In genomic region chr7:105840981-105841749, GRCh38 we compare ENCODE assay signal across 25 cellular contexts. TPM values are rescaled to one million over a fixed set of nuclear protein-coding genes. Genes with fewer than 3 reads are reported as not detected.
DNase-seq lines count a peak whose midpoint lies in the region; ATAC-seq and TF ChIP-seq lines count a peak whose summit lies in the region.
"Had no signal": no experiment of that assay in that cellular context is flagged by ENCODE, and none has a peak within 500 bp of the region (broad histone marks: within the 10 kb centered on the region; RNA-seq: fewer than 3 reads in every experiment).

No MANE protein-coding gene starts in this region.

- no peak overlapping the region for H2AK5ac ChIP-seq in mesenchymal stem cell (ENCODE audit: low read length, severe bottlenecking)

- peak overlapping the region in 2 of 10 donors; percentile 29 to 70 for H3K27ac Mint-ChIP-seq in naive thymus-derived CD8-positive, alpha-beta T cell
- H3K27ac Mint-ChIP-seq: CD8-positive, alpha-beta T cell had no signal

- H4K8ac ChIP-seq in mesenchymal stem cell (ENCODE audit: low read length): peak overlapping the region; percentile 5

- H3K4me3 ChIP-seq in RWPE2 (ENCODE audit: severe bottlenecking) (no peak overlapping the region), mesenchymal stem cell (ENCODE audit: insufficient read depth in 1 of 2, low read depth in 1 of 2, low read length in 2 of 2) (no peak overlapping the region)
- H3K4me3 ChIP-seq: PC-9, SK-N-MC had no signal

- no peak overlapping the region for H2BK120ac ChIP-seq in mesenchymal stem cell (ENCODE audit: low read depth, low read length)

- H2BK12ac ChIP-seq in mesenchymal stem cell (ENCODE audit: low read length in 2 of 2): peak overlapping the region in 1 of 2 experiments; percentile 64

- H3K4me1 Mint-ChIP-seq in naive thymus-derived CD8-positive, alpha-beta T cell: peaks cover 8 to 15% (median 11%) of the 10 kb centered on the region in 4 donors

- DNase-seq in HCEC 1CT: peak; percentile 55
- no peak for DNase-seq in RWPE2 (ENCODE audit: low spot score)
- no peak for DNase-seq in epithelial cell of prostate (ENCODE audit: low read depth, low spot score)
- peak; percentile 85 for DNase-seq in mesenchymal stem cell
- no peak for DNase-seq in NCI-H1436 (lab: John Stamatoyannopoulos, UW)
- no peak for DNase-seq in NCI-H69 (lab: John Stamatoyannopoulos, UW)
- DNase-seq in naive thymus-derived CD8-positive, alpha-beta T cell: no peak
- DNase-seq: C1 segment of cervical spinal cord; Caco-2; CD8-positive, alpha-beta T cell; DMS79 treated with DMSO at 0.1 percent for 48 hours; H7; MV-4-11; NCI-H1105; NCI-H146; NCI-H1930; NCI-H2107; NCI-H524; NCI-H82; PC-9; SHP77; SW 1271 had no signal

- H3K4me1 ChIP-seq in RWPE2 (ENCODE audit: insufficient read depth, poor library complexity, severe bottlenecking) (peaks cover 18% of the 10 kb centered on the region), mesenchymal stem cell (ENCODE audit: control insufficient read depth, insufficient read depth, low read depth, low read length) (peaks cover 6% of the 10 kb centered on the region)
- H3K4me1 ChIP-seq: Caco-2 had no signal

- peaks cover 0 to 7% (median 2%) of the 10 kb centered on the region in 3 donors for H3K36me3 Mint-ChIP-seq in naive thymus-derived CD8-positive, alpha-beta T cell
- H3K36me3 Mint-ChIP-seq: CD8-positive, alpha-beta T cell had no signal

- ATAC-seq in RWPE2 (ENCODE audit: low read depth) (no peak), GM18858 (IDR thresholded peaks at IDR 0.05; ENCODE audit: unreplicated experiment) (no peak)
- no peak for ATAC-seq in naive thymus-derived CD8-positive, alpha-beta T cell
- ATAC-seq: CD8-positive, alpha-beta T cell had no signal

- H3K4me2 ChIP-seq in mesenchymal stem cell (ENCODE audit: low read length, poor library complexity, severe bottlenecking): no peak overlapping the region
- H3K4me2 ChIP-seq: PC-9 had no signal

- no peak overlapping the region for H2AFZ ChIP-seq in mesenchymal stem cell (ENCODE audit: low read depth, low read length)
- H2AFZ ChIP-seq: PC-9 had no signal

- peaks cover 0 to 1% (median 0%) of the 10 kb centered on the region in 5 donors for H3K27me3 Mint-ChIP-seq in naive thymus-derived CD8-positive, alpha-beta T cell

- no peak overlapping the region for H3K14ac ChIP-seq in mesenchymal stem cell (ENCODE audit: low read length in 2 of 2)

- H3K9me3 ChIP-seq in RWPE2 (ENCODE audit: severe bottlenecking) (no peaks in the 10 kb centered on the region), mesenchymal stem cell (ENCODE audit: control insufficient read depth, low read length) (no peaks in the 10 kb centered on the region)

- no peak overlapping the region for H2BK5ac ChIP-seq in mesenchymal stem cell (ENCODE audit: low read depth, low read length, poor library complexity, severe bottlenecking)

- POLR2A ChIA-PET in naive thymus-derived CD8-positive, alpha-beta T cell (lab: Charles Lee): interaction anchor here (1.5 kb wide), 1 partner anchor 9 kb away, joined by 6 read pairs; no protein-coding TSS in a partner anchor

- H3K36me3 ChIP-seq in RWPE2 (ENCODE audit: low read depth) (no peaks in the 10 kb centered on the region), mesenchymal stem cell (ENCODE audit: control insufficient read depth in 1 of 2, insufficient read depth in 2 of 2, low read depth in 1 of 2, low read length in 2 of 2) (peaks cover 4 to 11% of the 10 kb centered on the region in 2 experiments)

- H3K9me3 Mint-ChIP-seq in naive thymus-derived CD8-positive, alpha-beta T cell: peaks cover 0 to 4% (median 0%) of the 10 kb centered on the region in 9 donors
- H3K9me3 Mint-ChIP-seq: CD8-positive, alpha-beta T cell had no signal

- H3K23ac ChIP-seq in mesenchymal stem cell (ENCODE audit: low read length in 2 of 2): no peak overlapping the region

- no peak overlapping the region for H3K4me3 Mint-ChIP-seq in naive thymus-derived CD8-positive, alpha-beta T cell
- H3K4me3 Mint-ChIP-seq: CD8-positive, alpha-beta T cell had no signal

- H2BK15ac ChIP-seq in mesenchymal stem cell (ENCODE audit: low read depth, poor library complexity, severe bottlenecking): no peak overlapping the region

- peak overlapping the region; percentile 10 for H3K27ac ChIP-seq in RWPE2 (ENCODE audit: poor library complexity, severe bottlenecking)
- peak overlapping the region; percentile 66 for H3K27ac ChIP-seq in epithelial cell of prostate
- H3K27ac ChIP-seq in mesenchymal stem cell (ENCODE audit: low read length, poor library complexity, severe bottlenecking): no peak overlapping the region
- H3K27ac ChIP-seq: HL-60, PC-9, SK-N-MC had no signal

- H4K91ac ChIP-seq in mesenchymal stem cell (ENCODE audit: low read length): no peak overlapping the region

- TF ChIP-seq CTCF in RWPE2 (IDR thresholded peaks at IDR 0.05; ENCODE audit: poor library complexity, severe bottlenecking): no peak

- H3K18ac ChIP-seq in mesenchymal stem cell (ENCODE audit: low read depth in 1 of 2, low read length in 2 of 2): peak overlapping the region in 1 of 2 experiments; percentile 77

- H3K79me1 ChIP-seq in mesenchymal stem cell (replicated peaks; ENCODE audit: low read length, poor library complexity, severe bottlenecking): peaks cover 20% of the 10 kb centered on the region

- H3K9ac ChIP-seq in mesenchymal stem cell (ENCODE audit: low read length): no peak overlapping the region

- WGBS in mesenchymal stem cell: 33% methylated on average over 6 of the region's 8 CpGs

- H3K4ac ChIP-seq in mesenchymal stem cell (ENCODE audit: low read depth in 1 of 2, low read length in 2 of 2): peak overlapping the region in 1 of 2 experiments; percentile 40

- H3K27me3 ChIP-seq in RWPE2 (ENCODE audit: insufficient read depth, poor library complexity, severe bottlenecking): no peaks in the 10 kb centered on the region
- H3K27me3 ChIP-seq in mesenchymal stem cell (ENCODE audit: control insufficient read depth in 1 of 2, insufficient read depth in 1 of 2, low read length in 2 of 2): no peaks in the 10 kb centered on the region

RNA-seq across cellular contexts. Expression of gene ATXN7L1, which starts 35.2 kb away (rescaled TPM):
- 7.5 TPM for polyA plus RNA-seq in mesenchymal stem cell (2013, experiment 1 of 2)
- 7.4 TPM for polyA plus RNA-seq in mesenchymal stem cell (2013, experiment 2 of 2)
- 10 to 100 TPM; 32.9 to 35.1 TPM for total RNA-seq in naive thymus-derived CD8-positive, alpha-beta T cell
- 10 to 100 TPM in 2 of 3 donors, 1 to 10 TPM in 1; 6.7 to 12.7 (median 10.3) TPM for polyA plus RNA-seq in naive thymus-derived CD8-positive, alpha-beta T cell

Comparison
In these comparisons a context has a peak if more than half of its experiments do, and no peak if none do; other contexts are left out.
1. DNase-seq: peak in HCEC 1CT (single experiment) and mesenchymal stem cell (single experiment); none in RWPE2 (single experiment), epithelial cell of prostate (single experiment), NCI-H1436 (single experiment), NCI-H69 (single experiment) and naive thymus-derived CD8-positive, alpha-beta T cell (0 of 10).